Comparison of ENCODE assay signal across 10 cellular contexts in the genomic region with DNA sequence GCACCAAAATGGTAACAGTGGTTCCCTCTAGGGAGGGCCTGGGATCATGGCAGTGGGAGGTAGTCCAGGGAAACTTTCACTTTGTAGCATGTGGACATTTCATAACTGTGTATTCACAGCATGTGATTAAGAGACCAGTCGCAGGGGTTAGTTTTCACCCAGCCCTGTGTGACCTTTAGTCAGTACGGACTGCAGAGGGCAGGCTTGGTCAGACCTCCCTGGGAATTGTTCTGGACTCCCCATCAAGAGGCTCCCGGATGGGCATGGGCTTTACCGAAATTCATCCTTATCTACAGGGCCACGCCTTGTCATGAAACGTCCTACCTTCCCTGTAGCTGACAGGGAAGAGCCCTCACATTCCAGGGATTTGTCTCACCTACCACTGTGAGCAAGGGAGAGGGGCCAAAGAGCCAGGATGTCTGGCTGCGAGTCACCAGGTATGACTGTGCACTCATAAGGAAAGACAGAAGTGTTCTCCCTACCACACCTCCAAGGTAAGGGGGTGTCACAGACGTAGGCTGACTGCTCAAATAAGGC. TPM values are rescaled to one million over a fixed set of nuclear protein-coding genes. Genes with fewer than 3 reads are reported as not detected.
A peak's percentile ranks its signal among the peaks of the same experiment; 100 is the strongest.
DNase-seq lines count a peak whose midpoint lies in the region; ATAC-seq and TF ChIP-seq lines count a peak whose summit lies in the region.
"Had no signal": no experiment of that assay in that cellular context is flagged by ENCODE, and none has a peak within 500 bp of the region (broad histone marks: within the 10 kb centered on the region; RNA-seq: fewer than 3 reads in every experiment).

No MANE protein-coding gene starts in this region.

- no peaks in the 10 kb centered on the region for H3K9me2 ChIP-seq in Karpas-422 (replicated peaks; ENCODE audit: insufficient read depth, low read length)

- H3K9ac ChIP-seq in Karpas-422 (ENCODE audit: low read length), result no peak overlapping the region

- H3K9me3 ChIP-seq in osteoblast (ENCODE audit: low read depth, low read length) (no peaks in the 10 kb centered on the region), Karpas-422 (ENCODE audit: low read length) (no peaks in the 10 kb centered on the region)

- H3K36me3 ChIP-seq in osteoblast (ENCODE audit: insufficient read depth, low read length), result peaks cover 34% of the 10 kb centered on the region
- H3K36me3 ChIP-seq in Karpas-422 (ENCODE audit: insufficient read depth, low read length), result peaks cover 34% of the 10 kb centered on the region; the same call in 1 of the 2 replicates

- no peak overlapping the region for H2AFZ ChIP-seq in osteoblast (ENCODE audit: low read length)
- H2AFZ ChIP-seq in Karpas-422 (ENCODE audit: low read length), result no peak overlapping the region

- H4K20me1 ChIP-seq in osteoblast (ENCODE audit: insufficient read depth, low read length) (no peaks in the 10 kb centered on the region), Karpas-422 (ENCODE audit: insufficient read depth, low read depth, low read length) (0 out of 2 replicates have a peak, but pooled peaks cover 5% of the 10 kb centered on the region)

- DNase-seq in Caki2 (ENCODE audit: low read depth), result peak; percentile 59
- peak; percentile 74 for DNase-seq in SW480 (ENCODE audit: low spot score)
- DNase-seq in glomerular visceral epithelial cell (ENCODE audit: extremely low spot score), result peak; percentile 54
- peak; percentile 83 for DNase-seq in osteoblast (ENCODE audit: insufficient read length, low spot score, missing footprints)
- DNase-seq in activated CD4-positive, alpha-beta T cell treated with anti-CD3 and anti-CD28 coated beads for 1 hour, result no peak
- no peak for DNase-seq in Karpas-422
- DNase-seq in NCI-H748 treated with DMSO at 0.1 percent for 48 hours (lab: John Stamatoyannopoulos, UW), result no peak
- DNase-seq: activated CD4-positive, alpha-beta T cell treated with anti-CD3 and anti-CD28 coated beads for 48 hours; NCI-H2081 treated with DMSO at 0.1 percent for 48 hours had no signal

- TF ChIP-seq CTCF in osteoblast (IDR thresholded peaks at IDR 0.05; ENCODE audit: extremely low read depth, low read depth, low read length), result no peak

- ATAC-seq in GM18867 (IDR thresholded peaks at IDR 0.05; ENCODE audit: unreplicated experiment), result no peak

- in situ Hi-C loops in Caki2 (cut with HindIII; ENCODE audit: low pct_unique_long_range_greater_than_20kb, low sequenced_read_pairs), result no loop called here

- H3K4me1 ChIP-seq in osteoblast (ENCODE audit: insufficient read depth, low read length), result peaks cover 33% of the 10 kb centered on the region
- H3K4me1 ChIP-seq in Karpas-422 (ENCODE audit: low read length), result no peaks in the 10 kb centered on the region

- H3K4me3 ChIP-seq in osteoblast (ENCODE audit: insufficient read depth, low read length) (no peak overlapping the region), Karpas-422 (ENCODE audit: low read length) (no peak overlapping the region)

- H3K27ac ChIP-seq in osteoblast (ENCODE audit: low read depth, low read length), result peak overlapping the region; percentile 5
- H3K27ac ChIP-seq in Karpas-422 (ENCODE audit: low read length), result no peak overlapping the region

- H3K79me2 ChIP-seq in osteoblast (ENCODE audit: insufficient read depth, low read length), result no peaks in the 10 kb centered on the region
- no peaks in the 10 kb centered on the region for H3K79me2 ChIP-seq in Karpas-422 (ENCODE audit: low read length)

- H3K27me3 ChIP-seq in osteoblast (ENCODE audit: insufficient read depth, low read length) (no peaks in the 10 kb centered on the region), Karpas-422 (ENCODE audit: low read length) (no peaks in the 10 kb centered on the region)

- H3K4me2 ChIP-seq in osteoblast (ENCODE audit: insufficient read depth, low read length) (no peak overlapping the region), Karpas-422 (ENCODE audit: low read depth, low read length, poor library complexity, severe bottlenecking) (no peak overlapping the region)

RNA-seq across cellular contexts. Expression of a gene that starts 19.9 kb away (rescaled TPM):
- 80.4 and 92.6 TPM in 2 replicates for total RNA-seq in Caki2 (2014; rRNA removed; shearing (Covaris generic); ENCODE audit: low replicate concordance)
- total RNA-seq in osteoblast, result 8.8 and 9.8 TPM in 2 replicates
- not detected in 2 replicates for total RNA-seq in Karpas-422 (2014; rRNA removed; shearing (Covaris generic); ENCODE audit: low replicate concordance)

RNA-seq across cellular contexts. Expression of a gene that starts 40.6 kb away (rescaled TPM):
- total RNA-seq in Caki2 (2014; rRNA removed; shearing (Covaris generic); ENCODE audit: low replicate concordance), result 160 and 176 TPM in 2 replicates
- 66.3 and 85.8 TPM in 2 replicates for total RNA-seq in osteoblast
- 106 and 205 TPM in 2 replicates for total RNA-seq in Karpas-422 (2014; rRNA removed; shearing (Covaris generic); ENCODE audit: low replicate concordance)

Comparison
In these comparisons a context has a peak if more than half of its experiments do, and no peak if none do; other contexts are left out.
1. DNase-seq: peak in Caki2 (single experiment), SW480 (single experiment), glomerular visceral epithelial cell (single experiment) and osteoblast (single experiment); none in activated CD4-positive, alpha-beta T cell treated with anti-CD3 and anti-CD28 coated beads for 1 hour (single experiment), Karpas-422 (single experiment) and NCI-H748 treated with DMSO at 0.1 percent for 48 hours (single experiment).